1 cellular context compared by ENCODE assay signal in genomic region chr1:90201467-90202358, GRCh38.
TF ChIP-seq lines count a peak whose summit lies in the region.

No MANE protein-coding gene starts in this region.

TF ChIP-seq in HEK293, 187 proteins besides CTCF, POLR2A, EP300 and RAD21 (continued from another document):
- TF ChIP-seq ZNF692 (tag by site-specific recombination; IDR thresholded peaks at IDR 0.05) (no peak), GFI1B (tag by site-specific recombination; IDR thresholded peaks at IDR 0.05) (no peak), ZNF654 (tag by site-specific recombination; IDR thresholded peaks at IDR 0.05; ENCODE audit: low read depth) (no peak), ZNF138 (tag by site-specific recombination; IDR thresholded peaks at IDR 0.05; ENCODE audit: borderline replicate concordance) (no peak), KLF17 (tag by site-specific recombination; IDR thresholded peaks at IDR 0.05) (no peak), ZNF510 (tag by site-specific recombination; IDR thresholded peaks at IDR 0.05; ENCODE audit: insufficient replicate concordance) (no peak), GLI2 (tag by site-specific recombination; IDR thresholded peaks at IDR 0.05; ENCODE audit: borderline replicate concordance, low read depth) (no peak), ZNF280D (tag by site-specific recombination; IDR thresholded peaks at IDR 0.05) (no peak), ZNF350 (tag by site-specific recombination; IDR thresholded peaks at IDR 0.05) (0 out of 2 replicates have a peak, but pooled peaks have one; percentile 11), SP2 (tag by site-specific recombination; IDR thresholded peaks at IDR 0.05) (no peak), ZBTB6 (tag by site-specific recombination; IDR thresholded peaks at IDR 0.05) (no peak), SETDB1 (IDR thresholded peaks at IDR 0.05; ENCODE audit: insufficient read length, low read length) (no peak), ZNF239 (tag by site-specific recombination; IDR thresholded peaks at IDR 0.05) (no peak), ZNF830 (tag by site-specific recombination; IDR thresholded peaks at IDR 0.05; ENCODE audit: low read depth) (0 out of 2 replicates have a peak, but pooled peaks have one; percentile 20), ZNF704 (tag by site-specific recombination; IDR thresholded peaks at IDR 0.05) (no peak), ZNF423 (tag by site-specific recombination; IDR thresholded peaks at IDR 0.05) (no peak), ZNF292 (tag by site-specific recombination; IDR thresholded peaks at IDR 0.05; ENCODE audit: borderline replicate concordance, low read depth) (no peak), BCL11A (tag by site-specific recombination; IDR thresholded peaks at IDR 0.05; ENCODE audit: low read depth) (no peak), ZNF626 (tag by site-specific recombination; IDR thresholded peaks at IDR 0.05) (no peak), ZSCAN18 (tag by site-specific recombination; IDR thresholded peaks at IDR 0.05) (0 out of 2 replicates have a peak, but pooled peaks have one; percentile 36), MEIS1 (CRISPR knock-in tag; IDR thresholded peaks at IDR 0.05; ENCODE audit: borderline replicate concordance) (no peak), ZNF560 (tag by site-specific recombination; IDR thresholded peaks at IDR 0.05; ENCODE audit: borderline replicate concordance) (no peak), ZNF121 (tag by site-specific recombination; IDR thresholded peaks at IDR 0.05) (peak; percentile 63; the same call in 1 of the 2 replicates), TCF7L2 (IDR thresholded peaks at IDR 0.05; ENCODE audit: borderline replicate concordance, low read depth, low read length) (no peak), ZNF398 (tag by site-specific recombination; IDR thresholded peaks at IDR 0.05) (no peak), ZNF366 (tag by site-specific recombination; conservative IDR thresholded peaks at IDR 0.05) (peak; percentile 75), ZNF324 (tag by site-specific recombination; IDR thresholded peaks at IDR 0.05) (no peak), ZNF132 (tag by site-specific recombination; IDR thresholded peaks at IDR 0.05; ENCODE audit: borderline replicate concordance) (no peak), ZNF670 (tag by site-specific recombination; IDR thresholded peaks at IDR 0.05; ENCODE audit: low read depth) (no peak), MZF1 (tag by site-specific recombination; IDR thresholded peaks at IDR 0.05; ENCODE audit: borderline replicate concordance) (no peak), ZNF354C (tag by site-specific recombination; IDR thresholded peaks at IDR 0.05; ENCODE audit: borderline replicate concordance, low read depth) (no peak), ZNF792 (tag by site-specific recombination; IDR thresholded peaks at IDR 0.05) (no peak), ZNF624 (tag by site-specific recombination; IDR thresholded peaks at IDR 0.05) (no peak), KLF16 (tag by site-specific recombination; IDR thresholded peaks at IDR 0.05) (no peak), GLIS1 (tag by site-specific recombination; IDR thresholded peaks at IDR 0.05) (no peak), ZNF623 (tag by site-specific recombination; IDR thresholded peaks at IDR 0.05) (no peak), ZNF211 (tag by site-specific recombination; IDR thresholded peaks at IDR 0.05; ENCODE audit: low read depth) (no peak), ZNF169 (tag by site-specific recombination; IDR thresholded peaks at IDR 0.05) (no peak), ZNF768 (tag by site-specific recombination; IDR thresholded peaks at IDR 0.05) (no peak), ZNF341 (tag by site-specific recombination; IDR thresholded peaks at IDR 0.05; ENCODE audit: low read depth) (no peak), ZNF544 (tag by site-specific recombination; IDR thresholded peaks at IDR 0.05) (0 out of 2 replicates have a peak, but pooled peaks have one; percentile 29), GLIS2 (tag by site-specific recombination; IDR thresholded peaks at IDR 0.05) (no peak), ZNF37A (tag by site-specific recombination; IDR thresholded peaks at IDR 0.05) (0 out of 2 replicates have a peak, but pooled peaks have one; percentile 34), ATF2 (tag by site-specific recombination; IDR thresholded peaks at IDR 0.05; ENCODE audit: low read depth) (no peak), EGR2 (tag by site-specific recombination; IDR thresholded peaks at IDR 0.05; ENCODE audit: low read depth) (no peak), ZNF114 (tag by site-specific recombination; IDR thresholded peaks at IDR 0.05) (no peak), PRDM10 (tag by site-specific recombination; IDR thresholded peaks at IDR 0.05) (no peak)
